31 cellular contexts compared by ENCODE assay signal in the genomic region with DNA sequence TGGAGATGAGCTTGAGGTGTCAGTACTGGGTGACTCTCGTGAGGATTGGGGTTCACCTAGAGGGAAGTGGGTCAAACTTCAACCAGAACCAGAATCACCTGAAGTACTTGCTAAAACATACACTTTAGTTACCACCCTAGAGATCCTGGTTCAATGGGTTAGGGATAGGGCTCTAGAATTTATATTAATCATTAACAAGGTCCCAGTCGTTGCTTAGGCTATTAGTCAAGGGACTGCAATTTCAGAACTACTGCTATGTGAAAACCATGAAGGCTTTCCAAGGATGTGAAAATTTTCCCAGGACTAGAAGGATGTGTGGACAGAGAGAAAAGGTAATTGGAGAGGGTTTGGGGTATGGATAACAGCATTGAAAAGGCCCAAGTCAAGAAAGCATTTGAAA.
"Had no signal": no experiment of that assay in that cellular context is flagged by ENCODE, and none has a peak within 500 bp of the region (broad histone marks: within the 10 kb centered on the region; RNA-seq: fewer than 3 reads in every experiment).

No MANE protein-coding gene starts in this region.

- H3K4me1 ChIP-seq: left ventricle myocardium inferior, neural progenitor cell, parathyroid adenoma, psoas muscle, right atrium auricular region, stomach, testis, thyroid gland, transverse colon, upper lobe of left lung, vagina had no signal

- H3K36me3 ChIP-seq: left ventricle myocardium inferior, neural progenitor cell, neutrophil, right atrium auricular region, stomach, thyroid gland, transverse colon, upper lobe of left lung, vagina had no signal

- H2AFZ ChIP-seq: neural progenitor cell, parathyroid adenoma had no signal

- H3K27me3 ChIP-seq: neural progenitor cell, neutrophil, right atrium auricular region, stomach, testis, thyroid gland, transverse colon, upper lobe of left lung, vagina had no signal

- H3K79me2 ChIP-seq: parathyroid adenoma had no signal

- H3K4me3 ChIP-seq: left ventricle myocardium inferior, lung, neural progenitor cell, psoas muscle, right atrium auricular region, skin epidermis, stomach, testis, thyroid gland, transverse colon, upper lobe of left lung, vagina had no signal

- H3K36me3 Mint-ChIP-seq: mesothelial cell of epicardium; naive B cell; natural killer cell; stimulated activated naive B cell treated with anti-CD40 and anti-IgM and Interleukin-4, amounts not matched to agents 10 μg/mL and 1 μg/mL and 100 μg/mL, for 72 hours had no signal

- H3K4me3 Mint-ChIP-seq: mesothelial cell of epicardium; naive B cell; natural killer cell; nephron progenitor cell; neural progenitor cell; stimulated activated naive B cell treated with anti-CD40 and anti-IgM and Interleukin-4, amounts not matched to agents 10 μg/mL and 1 μg/mL and 100 μg/mL, for 72 hours had no signal

- ATAC-seq: left colon; natural killer cell; psoas muscle; sciatic nerve; stimulated activated naive B cell treated with anti-CD40 and anti-IgM and Interleukin-4, amounts not matched to agents 10 μg/mL and 1 μg/mL and 100 μg/mL, for 72 hours; stimulated activated naive CD8-positive, alpha-beta T cell treated with anti-CD3 and anti-CD28 coated beads, Interleukin-15, Interleukin-2, amounts not matched to agents 100 U/mL and 50 U/mL, for 24 hours had no signal

- FAIRE-seq: keratinocyte had no signal

- H3K27ac Mint-ChIP-seq: mesothelial cell of epicardium; naive B cell; natural killer cell; nephron progenitor cell; neural progenitor cell; stimulated activated naive B cell treated with anti-CD40 and anti-IgM and Interleukin-4, amounts not matched to agents 10 μg/mL and 1 μg/mL and 100 μg/mL, for 72 hours had no signal

- H3K9me3 Mint-ChIP-seq: mesothelial cell of epicardium; nephron progenitor cell; stimulated activated naive B cell treated with anti-CD40 and anti-IgM and Interleukin-4, amounts not matched to agents 10 μg/mL and 1 μg/mL and 100 μg/mL, for 72 hours had no signal

- H3K27me3 Mint-ChIP-seq: stimulated activated naive B cell treated with anti-CD40 and anti-IgM and Interleukin-4, amounts not matched to agents 10 μg/mL and 1 μg/mL and 100 μg/mL, for 72 hours had no signal

- H3K9me3 ChIP-seq: left ventricle myocardium inferior, neutrophil, psoas muscle, right atrium auricular region, stomach, testis, thyroid gland, transverse colon, upper lobe of left lung, vagina had no signal

- DNase-seq: hippocampal formation; kidney glomerular epithelial cell; left colon; left ventricle myocardium inferior; mesendoderm; naive B cell; natural killer cell; nephron progenitor cell; occipital lobe; psoas muscle; stimulated activated CD4-positive, alpha-beta T cell treated with anti-CD3 and anti-CD28 coated beads, Interleukin-12 subunit alpha, Interleukin-12 subunit beta, amount 100 ng/mL, for 4 hours; stimulated activated CD4-positive, alpha-beta T cell treated with anti-CD3 and anti-CD28 coated beads, Interleukin-15, amount 100 ng/mL, for 24 hours; stimulated activated CD4-positive, alpha-beta T cell treated with anti-CD3 and anti-CD28 coated beads, Interleukin-2, amount 100 ng/mL, for 24 hours; stimulated activated CD4-positive, alpha-beta T cell treated with anti-CD3 and anti-CD28 coated beads, Interleukin-4, amount 100 ng/mL, for 1 hour; stimulated activated naive B cell treated with anti-CD40 and anti-IgM and Interleukin-4, amounts not matched to agents 10 μg/mL and 1 μg/mL and 100 μg/mL, for 72 hours; stimulated activated naive CD8-positive, alpha-beta T cell treated with anti-CD3 and anti-CD28 coated beads, Interleukin-15, Interleukin-2, amounts not matched to agents 100 U/mL and 50 U/mL, for 24 hours; stomach; testis; thyroid gland; transverse colon; upper lobe of left lung had no signal

- H3K4me2 ChIP-seq: neural progenitor cell had no signal

- H3K27ac ChIP-seq: left ventricle myocardium inferior, neural progenitor cell, neutrophil, parathyroid adenoma, psoas muscle, right atrium auricular region, skin epidermis, stomach, testis, thyroid gland, transverse colon, upper lobe of left lung, vagina had no signal

- H3K4me1 Mint-ChIP-seq: naive B cell; natural killer cell; stimulated activated naive B cell treated with anti-CD40 and anti-IgM and Interleukin-4, amounts not matched to agents 10 μg/mL and 1 μg/mL and 100 μg/mL, for 72 hours had no signal

- H3K9ac ChIP-seq: neural progenitor cell, parathyroid adenoma had no signal
